ENCODE assay signal across 1 cellular context in genomic region chr2:28366496-28367282, GRCh38.
TF ChIP-seq lines count a peak whose summit lies in the region.

No MANE protein-coding gene starts in this region.

TF ChIP-seq in K562, 482 proteins besides CTCF, POLR2A, EP300 and RAD21 (continued from another document and continues in another):
- peak; percentile 26 for TF ChIP-seq PRDM10 (IDR thresholded peaks at IDR 0.05; ENCODE audit: partially characterized antibody)
- TF ChIP-seq TSC22D4 (tag; IDR thresholded peaks at IDR 0.05), result no peak
- peak in 1 of 2 experiments; percentile 76; a peak in 1 of 4 replicates for TF ChIP-seq SRF (CRISPR knock-in tag; IDR thresholded peaks at IDR 0.05)
- peak; percentile 43; the same call in 1 of the 2 replicates for TF ChIP-seq ZNF197 (CRISPR knock-in tag; IDR thresholded peaks at IDR 0.05; ENCODE audit: low read depth)
- TF ChIP-seq ARNT (IDR thresholded peaks at IDR 0.05), result no peak
- TF ChIP-seq TEAD1 (CRISPR knock-in tag; IDR thresholded peaks at IDR 0.05), result peak in 1 of 2 experiments; percentile 46; a peak in 2 of 4 replicates
- no peak for TF ChIP-seq XRCC5 (IDR thresholded peaks at IDR 0.05; ENCODE audit: low read depth, low read length)
- no peak for TF ChIP-seq PBX2 (CRISPR knock-in tag; IDR thresholded peaks at IDR 0.05; ENCODE audit: low read depth)
- no peak for TF ChIP-seq PBX2 (tag; conservative IDR thresholded peaks at IDR 0.05; ENCODE audit: low read depth)
- no peak for TF ChIP-seq KLF6 (CRISPR knock-in tag; IDR thresholded peaks at IDR 0.05; ENCODE audit: borderline replicate concordance)
- no peak for TF ChIP-seq SMAD2 (IDR thresholded peaks at IDR 0.05; ENCODE audit: low read depth, low read length)
- TF ChIP-seq ZNF655 (CRISPR knock-in tag; IDR thresholded peaks at IDR 0.05), result no peak
- peak; percentile 51; the same call in 1 of the 2 replicates for TF ChIP-seq GABPB1 (CRISPR knock-in tag; IDR thresholded peaks at IDR 0.05)
- no peak for TF ChIP-seq FOXA1 (IDR thresholded peaks at IDR 0.05; ENCODE audit: borderline replicate concordance)
- no peak for TF ChIP-seq BRCA1 (IDR thresholded peaks at IDR 0.05)
- TF ChIP-seq BRCA1 (CRISPR knock-in tag; IDR thresholded peaks at IDR 0.05), result no peak
- no peak for TF ChIP-seq AFF4 (CRISPR knock-in tag; IDR thresholded peaks at IDR 0.05)
- no peak for TF ChIP-seq ZNF277 (CRISPR knock-in tag; IDR thresholded peaks at IDR 0.05; ENCODE audit: borderline replicate concordance)
- TF ChIP-seq ARID1B (IDR thresholded peaks at IDR 0.05), result peak; percentile 94
- peak; percentile 46; the same call in 1 of the 2 replicates for TF ChIP-seq HDGF (IDR thresholded peaks at IDR 0.05)
- TF ChIP-seq DNMT1 (IDR thresholded peaks at IDR 0.05), result no peak
- peak; percentile 98 for TF ChIP-seq ZNF121 (CRISPR knock-in tag; conservative IDR thresholded peaks at IDR 0.05)
- peak; percentile 24; the same call in 1 of the 2 replicates for TF ChIP-seq HBP1 (CRISPR knock-in tag; IDR thresholded peaks at IDR 0.05)
- TF ChIP-seq RCOR1 (IDR thresholded peaks at IDR 0.05; ENCODE audit: borderline replicate concordance in 1 of 2, low read depth in 2 of 2, low read length in 2 of 2), result peak in 1 of 2 experiments; percentile 71; a peak in 2 of 4 replicates
- TF ChIP-seq E2F1 (CRISPR knock-in tag; IDR thresholded peaks at IDR 0.05), result 0 out of 2 replicates have a peak, but pooled peaks have one; percentile 29
- TF ChIP-seq SMARCA4 (IDR thresholded peaks at IDR 0.05), result peak; percentile 94
- no peak for TF ChIP-seq ADNP (tag; IDR thresholded peaks at IDR 0.05)
- peak; percentile 83 for TF ChIP-seq ZFX (CRISPR knock-in tag; IDR thresholded peaks at IDR 0.05)
- TF ChIP-seq GATAD2B (IDR thresholded peaks at IDR 0.05; ENCODE audit: borderline replicate concordance), result no peak
- TF ChIP-seq ZNF280A (IDR thresholded peaks at IDR 0.05; ENCODE audit: low read depth, partially characterized antibody), result no peak
- TF ChIP-seq CBX5 (IDR thresholded peaks at IDR 0.05; ENCODE audit: borderline replicate concordance, low read depth), result no peak
- no peak for TF ChIP-seq ARID2 (IDR thresholded peaks at IDR 0.05)
- peak; percentile 9 to 64; a peak in 2 of 4 replicates for TF ChIP-seq MNT (conservative IDR thresholded peaks at IDR 0.05)
- 0 out of 2 replicates have a peak, but pooled peaks have one; percentile 40 for TF ChIP-seq ZNF212 (CRISPR knock-in tag; IDR thresholded peaks at IDR 0.05)
- TF ChIP-seq ZNF764 (CRISPR knock-in tag; IDR thresholded peaks at IDR 0.05; ENCODE audit: low read depth), result 0 out of 2 replicates have a peak, but pooled peaks have one; percentile 14
- TF ChIP-seq NONO (IDR thresholded peaks at IDR 0.05; ENCODE audit: low read depth in 2 of 2, low read length in 1 of 2), result 0 out of 4 replicates have a peak, but pooled peaks of 1 of the 2 experiments have one; percentile 17
- TF ChIP-seq ZKSCAN8 (CRISPR knock-in tag; IDR thresholded peaks at IDR 0.05), result 0 out of 2 replicates have a peak, but pooled peaks have one; percentile 55
- no peak for TF ChIP-seq ZZZ3 (IDR thresholded peaks at IDR 0.05)
- peak; percentile 82 for TF ChIP-seq ZNF76 (CRISPR knock-in tag; IDR thresholded peaks at IDR 0.05; ENCODE audit: borderline replicate concordance)
- TF ChIP-seq SAFB (IDR thresholded peaks at IDR 0.05; ENCODE audit: borderline replicate concordance, low read depth, low read length), result no peak
- no peak for TF ChIP-seq HMG20A (CRISPR knock-in tag; conservative IDR thresholded peaks at IDR 0.05)
- peak; percentile 83 for TF ChIP-seq NFIC (IDR thresholded peaks at IDR 0.05)
- TF ChIP-seq NR2C1 (IDR thresholded peaks at IDR 0.05), result 0 out of 2 replicates have a peak, but pooled peaks have one; percentile 14
- peak; percentile 26; the same call in 1 of the 2 replicates for TF ChIP-seq NR2C1 (tag; IDR thresholded peaks at IDR 0.05)
- TF ChIP-seq ZNF41 (CRISPR knock-in tag; conservative IDR thresholded peaks at IDR 0.05), result peak; percentile 47; the same call in 1 of the 2 replicates
- peak; percentile 76 for TF ChIP-seq BHLHE40 (IDR thresholded peaks at IDR 0.05; ENCODE audit: low read length)
